Comparison of ENCODE assay signal across 10 cellular contexts in genomic region chr3:194100856-194101390, GRCh38. TPM values are rescaled to one million over a fixed set of nuclear protein-coding genes. Genes with fewer than 3 reads are reported as not detected.
DNase-seq lines count a peak whose midpoint lies in the region; ATAC-seq, FAIRE-seq and TF ChIP-seq lines count a peak whose summit lies in the region.
"Had no signal": no experiment of that assay in that cellular context is flagged by ENCODE, and none has a peak within 500 bp of the region (broad histone marks: within the 10 kb centered on the region; RNA-seq: fewer than 3 reads in every experiment).

No MANE protein-coding gene starts in this region.

- H3K9ac ChIP-seq in duodenal mucosa (ENCODE audit: low read depth in 1 of 2, low read length in 2 of 2) (no peak overlapping the region), kidney (ENCODE audit: low read length in 2 of 2) (no peak overlapping the region)

- FAIRE-seq in kidney (lab: Jason Lieb, UNC), result no peak

- H3K9me3 ChIP-seq in duodenal mucosa (ENCODE audit: control insufficient read depth in 1 of 2, low read length in 2 of 2), result no peaks in the 10 kb centered on the region
- no peaks in the 10 kb centered on the region for H3K9me3 ChIP-seq in BE2C
- H3K9me3 ChIP-seq in kidney (ENCODE audit: control insufficient read depth in 1 of 2, low read length in 2 of 2), result no peaks in the 10 kb centered on the region

- no peaks in the 10 kb centered on the region for H3K27me3 ChIP-seq in duodenal mucosa (ENCODE audit: control insufficient read depth in 1 of 2, insufficient read depth in 2 of 2, low read length in 2 of 2)
- no peaks in the 10 kb centered on the region for H3K27me3 ChIP-seq in BE2C

- H3K27ac ChIP-seq in duodenal mucosa (ENCODE audit: low read depth, low read length), result no peak overlapping the region
- H3K27ac ChIP-seq in caudate nucleus (ENCODE audit: low read depth, low read length), result no peak overlapping the region
- H3K27ac ChIP-seq in kidney (ENCODE audit: low read depth in 2 of 2, low read length in 2 of 2), result no peak overlapping the region

- H3K4me1 ChIP-seq in duodenal mucosa (ENCODE audit: control insufficient read depth in 1 of 2, insufficient read depth in 2 of 2, low read length in 2 of 2) (peaks cover 41 to 54% of the 10 kb centered on the region in 2 donors), BE2C (peaks cover 7% of the 10 kb centered on the region), kidney (ENCODE audit: control insufficient read depth in 1 of 2, insufficient read depth in 1 of 2, low read depth in 1 of 2, low read length in 2 of 2) (peaks cover 27 to 33% of the 10 kb centered on the region in 2 donors)

- intact Hi-C loops in kidney (cut with DNase I), result no loop called here

- DNase-seq in BE2C, result no peak
- DNase-seq in caudate nucleus (lab: John Stamatoyannopoulos, UW), result no peak
- DNase-seq in kidney, result no peak
- DNase-seq in activated CD4-positive, alpha-beta T cell treated with anti-CD3 and anti-CD28 coated beads for 48 hours, result no peak
- DNase-seq: activated effector memory CD4-positive, alpha-beta T cell treated with anti-CD3 and anti-CD28 coated beads, Interleukin-2, amount 50 U/mL, for 16 hours; NCI-H2081 had no signal

- H3K4me3 ChIP-seq in duodenal mucosa (ENCODE audit: low read depth in 1 of 2, low read length in 2 of 2) (peak overlapping the region; percentile 28 to 42), BE2C (ENCODE audit: low read depth, low read length) (no peak overlapping the region), kidney (ENCODE audit: low read length in 2 of 2) (no peak overlapping the region)

- no peaks in the 10 kb centered on the region for H3K36me3 ChIP-seq in duodenal mucosa (ENCODE audit: control insufficient read depth in 1 of 2, insufficient read depth in 2 of 2, low read length in 2 of 2)
- no peaks in the 10 kb centered on the region for H3K36me3 ChIP-seq in BE2C
- no peaks in the 10 kb centered on the region for H3K36me3 ChIP-seq in kidney (ENCODE audit: control insufficient read depth in 1 of 2, insufficient read depth in 2 of 2, low read length in 2 of 2)

- TF ChIP-seq CTCF in BE2C (IDR thresholded peaks at IDR 0.05; ENCODE audit: low read depth, low read length) (no peak), kidney (IDR thresholded peaks at IDR 0.05; ENCODE audit: borderline replicate concordance, extremely low read depth, insufficient read depth) (no peak)

- ATAC-seq in GM18508 (IDR thresholded peaks at IDR 0.05; ENCODE audit: insufficient read depth, unreplicated experiment) (peak; percentile 68), GM21447 (IDR thresholded peaks at IDR 0.05; ENCODE audit: unreplicated experiment) (peak; percentile 74), HG03108 (IDR thresholded peaks at IDR 0.05; ENCODE audit: unreplicated experiment) (peak; percentile 66)

RNA-seq across cellular contexts. Expression of gene HES1, which starts 35.0 kb away (rescaled TPM):
- polyA plus RNA-seq in BE2C (2012; ENCODE audit: insufficient read depth, insufficient read length, low read depth), result 15.3 TPM
- 44.3 TPM for total RNA-seq in kidney
- polyA plus RNA-seq in kidney (ENCODE audit: insufficient read depth, low read depth, low replicate concordance), result 77.4 TPM

Comparison
In these comparisons a context has a peak if more than half of its experiments do, and no peak if none do; other contexts are left out.
1. H3K4me3 ChIP-seq: peak in duodenal mucosa (2 of 2); none in BE2C (single experiment) and kidney (0 of 2).
2. Peak in every context shown above with its lines, with median percentiles within 50 percentile points of each other: ATAC-seq.